Comparison of ENCODE assay signal across 13 cellular contexts in genomic region chr20:61784801-61785566, GRCh38.
DNase-seq lines count a peak whose midpoint lies in the region; ATAC-seq and TF ChIP-seq lines count a peak whose summit lies in the region.
"Had no signal": no experiment of that assay in that cellular context is flagged by ENCODE, and none has a peak within 500 bp of the region (broad histone marks: within the 10 kb centered on the region; RNA-seq: fewer than 3 reads in every experiment).

No MANE protein-coding gene starts in this region.

- peak; percentile 13 for ATAC-seq in stimulated activated effector memory CD8-positive, alpha-beta T cell treated with anti-CD3 and anti-CD28 coated beads, Interleukin-12 subunit alpha, Interleukin-12 subunit beta, amount 100 ng/mL, for 72 hours
- ATAC-seq in left colon (no peak), HG02678 (IDR thresholded peaks at IDR 0.05; ENCODE audit: unreplicated experiment) (no peak)
- ATAC-seq: GM12878, HCT116 had no signal

- intact Hi-C loops in CD14-positive monocyte (cut with micrococcal nuclease) (no loop called here), left colon (cut with DNase I, micrococcal nuclease) (no loop called here)

- no peaks in the 10 kb centered on the region for H3K36me3 Mint-ChIP-seq in CD14-positive monocyte
- H3K36me3 Mint-ChIP-seq in neural crest cell (ENCODE audit: low read depth), result peaks cover 3% of the 10 kb centered on the region
- no peaks in the 10 kb centered on the region for H3K36me3 Mint-ChIP-seq in stimulated activated effector memory CD8-positive, alpha-beta T cell treated with anti-CD3 and anti-CD28 coated beads, Interleukin-12 subunit alpha, Interleukin-12 subunit beta, amount 100 ng/mL, for 72 hours
- H3K36me3 Mint-ChIP-seq: CD4-positive, CD25-positive, alpha-beta regulatory T cell; IgD-negative memory B cell had no signal

- peaks cover 0 to 2% (median 2%) of the 10 kb centered on the region in 3 donors for H3K27me3 Mint-ChIP-seq in CD14-positive monocyte (ENCODE audit: low read depth in 3 of 3)
- no peaks in the 10 kb centered on the region for H3K27me3 Mint-ChIP-seq in neural crest cell (ENCODE audit: low read depth)
- H3K27me3 Mint-ChIP-seq: CD4-positive, CD25-positive, alpha-beta regulatory T cell; IgD-negative memory B cell had no signal

- TF ChIP-seq CTCF in CD14-positive monocyte (IDR thresholded peaks at IDR 0.05) (no peak), VCaP (conservative IDR thresholded peaks at IDR 0.05) (no peak), neural crest cell (conservative IDR thresholded peaks at IDR 0.05) (no peak)

- H3K4me3 Mint-ChIP-seq in CD14-positive monocyte (no peak overlapping the region), neural crest cell (no peak overlapping the region)
- no peak overlapping the region for H3K4me3 Mint-ChIP-seq in stimulated activated effector memory CD8-positive, alpha-beta T cell treated with anti-CD3 and anti-CD28 coated beads, Interleukin-12 subunit alpha, Interleukin-12 subunit beta, amount 100 ng/mL, for 72 hours
- H3K4me3 Mint-ChIP-seq: CD4-positive, CD25-positive, alpha-beta regulatory T cell; IgD-negative memory B cell had no signal

- H3K27ac ChIP-seq in VCaP, result peak overlapping the region; percentile 77
- H3K27ac ChIP-seq: A549 had no signal

- H3K4me1 Mint-ChIP-seq in CD14-positive monocyte (no peaks in the 10 kb centered on the region), neural crest cell (peaks cover 15% of the 10 kb centered on the region)
- H3K4me1 Mint-ChIP-seq in stimulated activated effector memory CD8-positive, alpha-beta T cell treated with anti-CD3 and anti-CD28 coated beads, Interleukin-12 subunit alpha, Interleukin-12 subunit beta, amount 100 ng/mL, for 72 hours, result peaks cover 5% of the 10 kb centered on the region
- H3K4me1 Mint-ChIP-seq: CD4-positive, CD25-positive, alpha-beta regulatory T cell; IgD-negative memory B cell had no signal

- DNase-seq in CD14-positive monocyte (ENCODE audit: low spot score) (peak; percentile 32), neural crest cell (ENCODE audit: low read depth, low spot score) (no peak), SIG-M5 (lab: John Stamatoyannopoulos, UW) (no peak), left colon (no peak)
- DNase-seq in stimulated activated effector memory CD8-positive, alpha-beta T cell treated with anti-CD3 and anti-CD28 coated beads, Interleukin-12 subunit alpha, Interleukin-12 subunit beta, amount 100 ng/mL, for 72 hours (ENCODE audit: low spot score in 2 of 2), result no peak
- DNase-seq: BE2C; CD4-positive, CD25-positive, alpha-beta regulatory T cell had no signal

- no peak overlapping the region for H3K27ac Mint-ChIP-seq in CD14-positive monocyte
- H3K27ac Mint-ChIP-seq in neural crest cell (ENCODE audit: unreplicated experiment), result peak overlapping the region; percentile 50
- no peak overlapping the region for H3K27ac Mint-ChIP-seq in stimulated activated effector memory CD8-positive, alpha-beta T cell treated with anti-CD3 and anti-CD28 coated beads, Interleukin-12 subunit alpha, Interleukin-12 subunit beta, amount 100 ng/mL, for 72 hours
- H3K27ac Mint-ChIP-seq: CD4-positive, CD25-positive, alpha-beta regulatory T cell; IgD-negative memory B cell had no signal

- H3K9me3 Mint-ChIP-seq in CD14-positive monocyte, result peaks cover 16 to 65% (median 46%) of the 10 kb centered on the region in 7 donors
- peaks cover 4% of the 10 kb centered on the region for H3K9me3 Mint-ChIP-seq in neural crest cell
- H3K9me3 Mint-ChIP-seq in stimulated activated effector memory CD8-positive, alpha-beta T cell treated with anti-CD3 and anti-CD28 coated beads, Interleukin-12 subunit alpha, Interleukin-12 subunit beta, amount 100 ng/mL, for 72 hours, result peaks cover 8% of the 10 kb centered on the region
